In genomic region chr5:112554089-112554977, GRCh38 we compare ENCODE assay signal across 16 cellular contexts.
DNase-seq lines count a peak whose midpoint lies in the region.
"Had no signal": no experiment of that assay in that cellular context is flagged by ENCODE, and none has a peak within 500 bp of the region (broad histone marks: within the 10 kb centered on the region; RNA-seq: fewer than 3 reads in every experiment).

No MANE protein-coding gene starts in this region.

- no peaks in the 10 kb centered on the region for H3K9me3 ChIP-seq in adipocyte (ENCODE audit: control insufficient read depth, low read length)
- H3K9me3 ChIP-seq: SJSA1, spleen had no signal

- H3K36me3 ChIP-seq in adipocyte (ENCODE audit: control insufficient read depth, insufficient read depth, low read length, severe bottlenecking): no peaks in the 10 kb centered on the region
- H3K36me3 ChIP-seq: SJSA1, spleen had no signal

- H3K27me3 ChIP-seq in adipocyte (replicated peaks; ENCODE audit: control insufficient read depth, insufficient read depth, low read length): no peaks in the 10 kb centered on the region
- H3K27me3 ChIP-seq: SJSA1, spleen had no signal

- H3K9ac ChIP-seq in adipocyte (ENCODE audit: low read length): no peak overlapping the region

- peaks cover 4% of the 10 kb centered on the region for H3K4me1 ChIP-seq in adipocyte (ENCODE audit: control insufficient read depth, insufficient read depth, low read length)
- H3K4me1 ChIP-seq: SJSA1, spleen had no signal

- peak; percentile 72 for DNase-seq in GM03348 (ENCODE audit: low spot score)
- peak; percentile 60 for DNase-seq in adipocyte (ENCODE audit: low read depth)
- peak; percentile 37 for DNase-seq in globus pallidus (ENCODE audit: low spot score)
- peak; percentile 4 for DNase-seq in skeletal muscle cell (ENCODE audit: low read depth)
- no peak for DNase-seq in NCI-H2171 (lab: John Stamatoyannopoulos, UW)
- no peak for DNase-seq in 8988T
- DNase-seq in NOMO-1 treated with DMSO at 0.1 percent for 48 hours (lab: John Stamatoyannopoulos, UW; ENCODE audit: unreplicated experiment): no peak
- no peak for DNase-seq in central memory CD4-positive, alpha-beta T cell
- DNase-seq: activated CD4-positive, alpha-beta T cell treated with anti-CD3 and anti-CD28 coated beads, Interleukin-2, amount 50 U/mL, for 48 hours; activated T-cell treated with anti-CD3 and anti-CD28 coated beads, Interleukin-2, amount 50 U/mL, for 72 hours; DMS153; mammary epithelial cell; NCI-H1694 treated with DMSO at 0.1 percent for 48 hours; NCI-H82; spleen had no signal

- peak overlapping the region; percentile 29 for H3K4me3 ChIP-seq in adipocyte (ENCODE audit: low read length)
- H3K4me3 ChIP-seq in skeletal muscle cell (ENCODE audit: low read depth, low read length): no peak overlapping the region
- H3K4me3 ChIP-seq: SJSA1, spleen had no signal

Comparison
In these comparisons a context has a peak if more than half of its experiments do, and no peak if none do; other contexts are left out.
1. DNase-seq: peak in GM03348 (single experiment), adipocyte (single experiment), globus pallidus (single experiment) and skeletal muscle cell (single experiment); none in NCI-H2171 (single experiment), 8988T (single experiment), NOMO-1 treated with DMSO at 0.1 percent for 48 hours (single experiment) and central memory CD4-positive, alpha-beta T cell (single experiment).